ENCODE assay signal across 1 cellular context in the genomic region with DNA sequence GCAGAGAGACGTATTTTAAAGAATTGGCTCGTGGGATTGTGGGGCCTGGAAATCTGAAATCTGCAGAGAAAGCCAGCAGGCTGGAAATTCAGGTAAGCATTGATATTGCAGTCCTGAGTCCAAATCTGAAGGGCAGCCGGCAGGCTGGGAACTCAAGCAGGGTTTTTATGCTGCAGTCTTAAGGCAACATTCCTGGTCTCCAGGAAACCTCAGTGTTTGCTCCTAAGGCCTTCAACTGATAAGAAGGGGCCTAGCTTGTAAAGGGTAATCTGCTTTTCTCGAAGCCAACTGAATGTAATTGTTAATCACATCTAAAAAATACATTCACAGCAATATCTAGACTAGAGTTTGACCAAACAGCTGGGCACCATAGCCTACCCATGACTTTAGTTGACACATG.
TF ChIP-seq lines count a peak whose summit lies in the region.

No MANE protein-coding gene starts in this region.

TF ChIP-seq in GM23338, 12 proteins besides CTCF, POLR2A, EP300 and RAD21 (continued from another document):
- TF ChIP-seq CREB1 (CRISPR knock-in tag; IDR thresholded peaks at IDR 0.05; ENCODE audit: low read depth): no peak
- no peak for TF ChIP-seq STAT1 (IDR thresholded peaks at IDR 0.05; ENCODE audit: unreplicated experiment)
- TF ChIP-seq EZH2 (IDR thresholded peaks at IDR 0.05; ENCODE audit: low read depth, unreplicated experiment): no peak
